Comparison of ENCODE assay signal across 23 cellular contexts in genomic region chr11:87019582-87020271, GRCh38. TPM values are rescaled to one million over a fixed set of nuclear protein-coding genes. Genes with fewer than 3 reads are reported as not detected.
A peak's percentile ranks its signal among the peaks of the same experiment; 100 is the strongest.
DNase-seq lines count a peak whose midpoint lies in the region; ATAC-seq and TF ChIP-seq lines count a peak whose summit lies in the region.
"Had no signal": no experiment of that assay in that cellular context is flagged by ENCODE, and none has a peak within 500 bp of the region (broad histone marks: within the 10 kb centered on the region; RNA-seq: fewer than 3 reads in every experiment).

No MANE protein-coding gene starts in this region.

- H3K9me2 ChIP-seq in Karpas-422 (replicated peaks; ENCODE audit: insufficient read depth, low read length) = no peaks in the 10 kb centered on the region

- no peaks in the 10 kb centered on the region for H3K9me3 ChIP-seq in Karpas-422 (ENCODE audit: low read length)
- H3K9me3 ChIP-seq: suprapubic skin had no signal

- H3K4me3 ChIP-seq in Karpas-422 (ENCODE audit: low read length) = no peak overlapping the region
- H3K4me3 ChIP-seq: coronary artery, suprapubic skin had no signal

- no peak overlapping the region for H3K4me2 ChIP-seq in Karpas-422 (ENCODE audit: low read depth, low read length, poor library complexity, severe bottlenecking)

- H3K9ac ChIP-seq in Karpas-422 (ENCODE audit: low read length) = no peak overlapping the region

- peaks cover 14% of the 10 kb centered on the region for H3K4me1 ChIP-seq in Karpas-422 (ENCODE audit: low read length)
- no peaks in the 10 kb centered on the region for H3K4me1 ChIP-seq in foreskin keratinocyte

- intact Hi-C loops in activated T-helper 2 cell treated with anti-CD3 and anti-CD28 coated beads, Interferon-gamma antibody, Interleukin-2, Interleukin-4, amounts not matched to agents 10 μg/mL and 5 μg/mL and 100 μg/mL, durations not matched to agents 14 hours and 24 hours and 36 hours (cut with micrococcal nuclease) = no loop called here

- H3K27me3 Mint-ChIP-seq in endothelial cell (ENCODE audit: unreplicated experiment) (no peaks in the 10 kb centered on the region), mesothelial cell of epicardium (ENCODE audit: low read depth) (no peaks in the 10 kb centered on the region)
- H3K27me3 Mint-ChIP-seq in activated T-helper 2 cell treated with anti-CD3 and anti-CD28 coated beads, Interferon-gamma antibody, Interleukin-2, Interleukin-4, amounts not matched to agents 10 μg/mL and 5 μg/mL and 100 μg/mL, durations not matched to agents 14 hours and 24 hours and 36 hours (ENCODE audit: low read depth) = no peaks in the 10 kb centered on the region

- peak overlapping the region; percentile 4 for H3K4me3 Mint-ChIP-seq in endothelial cell (ENCODE audit: unreplicated experiment)
- H3K4me3 Mint-ChIP-seq in mesothelial cell of epicardium = no peak overlapping the region
- H3K4me3 Mint-ChIP-seq in activated T-helper 2 cell treated with anti-CD3 and anti-CD28 coated beads, Interferon-gamma antibody, Interleukin-2, Interleukin-4, amounts not matched to agents 10 μg/mL and 5 μg/mL and 100 μg/mL, durations not matched to agents 14 hours and 24 hours and 36 hours (ENCODE audit: low read depth) = no peak overlapping the region
- H3K4me3 Mint-ChIP-seq: activated CD8-positive, alpha-beta T cell treated with anti-CD3 and anti-CD28 coated beads for 36 hours; activated naive CD4-positive, alpha-beta T cell treated with anti-CD3 and anti-CD28 coated beads, Interleukin-2, amount 50 U/mL, for 24 hours; activated T-cell treated with anti-CD3 and anti-CD28 coated beads, Interleukin-2, amount 50 U/mL, for 4 hours; CD4-positive, CD25-positive, alpha-beta regulatory T cell; T-helper 1 cell treated with Interleukin-12 subunit alpha and Interleukin-12 subunit beta and Interleukin-4 antibody, amounts not matched to agents 30 μg/mL and 1 μg/mL, for 36 hours had no signal

- no peaks in the 10 kb centered on the region for H3K27me3 ChIP-seq in Karpas-422 (ENCODE audit: low read length)
- H3K27me3 ChIP-seq in foreskin keratinocyte = no peaks in the 10 kb centered on the region
- H3K27me3 ChIP-seq: suprapubic skin had no signal

- TF ChIP-seq CTCF in endothelial cell (IDR thresholded peaks at IDR 0.05; ENCODE audit: unreplicated experiment) = no peak
- TF ChIP-seq CTCF in mesothelial cell of epicardium (IDR thresholded peaks at IDR 0.05; ENCODE audit: unreplicated experiment) = no peak
- TF ChIP-seq CTCF in foreskin keratinocyte (conservative IDR thresholded peaks at IDR 0.05) = no peak

- H3K36me3 ChIP-seq in Karpas-422 (ENCODE audit: insufficient read depth, low read length) = no peaks in the 10 kb centered on the region
- H3K36me3 ChIP-seq: suprapubic skin had no signal

- H3K4me1 Mint-ChIP-seq in endothelial cell (ENCODE audit: unreplicated experiment) (peaks cover 41% of the 10 kb centered on the region), mesothelial cell of epicardium (peaks cover 16% of the 10 kb centered on the region)
- peaks cover 22% of the 10 kb centered on the region for H3K4me1 Mint-ChIP-seq in activated T-helper 2 cell treated with anti-CD3 and anti-CD28 coated beads, Interferon-gamma antibody, Interleukin-2, Interleukin-4, amounts not matched to agents 10 μg/mL and 5 μg/mL and 100 μg/mL, durations not matched to agents 14 hours and 24 hours and 36 hours (ENCODE audit: low read depth)
- H3K4me1 Mint-ChIP-seq: CD4-positive, CD25-positive, alpha-beta regulatory T cell had no signal

- no peaks in the 10 kb centered on the region for H3K79me2 ChIP-seq in Karpas-422 (ENCODE audit: low read length)

- H3K27ac Mint-ChIP-seq in endothelial cell (ENCODE audit: unreplicated experiment) = peak overlapping the region; percentile 96
- H3K27ac Mint-ChIP-seq in mesothelial cell of epicardium = peak overlapping the region; percentile 9
- no peak overlapping the region for H3K27ac Mint-ChIP-seq in activated T-helper 2 cell treated with anti-CD3 and anti-CD28 coated beads, Interferon-gamma antibody, Interleukin-2, Interleukin-4, amounts not matched to agents 10 μg/mL and 5 μg/mL and 100 μg/mL, durations not matched to agents 14 hours and 24 hours and 36 hours
- H3K27ac Mint-ChIP-seq: activated CD8-positive, alpha-beta T cell treated with anti-CD3 and anti-CD28 coated beads for 36 hours; activated naive CD4-positive, alpha-beta T cell treated with anti-CD3 and anti-CD28 coated beads, Interleukin-2, amount 50 U/mL, for 24 hours; CD4-positive, CD25-positive, alpha-beta regulatory T cell; T-helper 1 cell treated with Interleukin-12 subunit alpha and Interleukin-12 subunit beta and Interleukin-4 antibody, amounts not matched to agents 30 μg/mL and 1 μg/mL, for 36 hours had no signal

- ATAC-seq in foreskin keratinocyte (no peak), HG02759 (IDR thresholded peaks at IDR 0.05; ENCODE audit: unreplicated experiment) (no peak)
- ATAC-seq: activated CD8-positive, alpha-beta T cell treated with anti-CD3 and anti-CD28 coated beads for 36 hours; activated T-cell treated with anti-CD3 and anti-CD28 coated beads, Interleukin-2, amount 50 U/mL, for 4 hours had no signal

- H3K9me3 Mint-ChIP-seq in endothelial cell (ENCODE audit: unreplicated experiment) = no peaks in the 10 kb centered on the region
- H3K9me3 Mint-ChIP-seq in mesothelial cell of epicardium = peaks cover 12% of the 10 kb centered on the region
- no peaks in the 10 kb centered on the region for H3K9me3 Mint-ChIP-seq in activated T-helper 2 cell treated with anti-CD3 and anti-CD28 coated beads, Interferon-gamma antibody, Interleukin-2, Interleukin-4, amounts not matched to agents 10 μg/mL and 5 μg/mL and 100 μg/mL, durations not matched to agents 14 hours and 24 hours and 36 hours
- H3K9me3 Mint-ChIP-seq: activated CD8-positive, alpha-beta T cell treated with anti-CD3 and anti-CD28 coated beads for 36 hours; activated naive CD4-positive, alpha-beta T cell treated with anti-CD3 and anti-CD28 coated beads, Interleukin-2, amount 50 U/mL, for 24 hours; activated T-cell treated with anti-CD3 and anti-CD28 coated beads, Interleukin-2, amount 50 U/mL, for 4 hours; T-helper 1 cell treated with Interleukin-12 subunit alpha and Interleukin-12 subunit beta and Interleukin-4 antibody, amounts not matched to agents 30 μg/mL and 1 μg/mL, for 36 hours had no signal

- DNase-seq in AG08396 (ENCODE audit: low spot score) (peak; percentile 15), Karpas-422 (no peak), endothelial cell (ENCODE audit: low spot score) (no peak), mesothelial cell of epicardium (ENCODE audit: low spot score in 2 of 2, unreplicated experiment in 2 of 2) (no peak), foreskin keratinocyte (no peak)
- no peak for DNase-seq in activated T-helper 2 cell treated with anti-CD3 and anti-CD28 coated beads, Interferon-gamma antibody, Interleukin-2, Interleukin-4, amounts not matched to agents 10 μg/mL and 5 μg/mL and 100 μg/mL, durations not matched to agents 14 hours and 24 hours and 36 hours (ENCODE audit: low spot score)
- no peak for DNase-seq in activated CD4-positive, CD25-positive, alpha-beta regulatory T cell treated with anti-CD3 and anti-CD28 coated beads, Interleukin-2, amount 50 U/mL, for 72 hours
- DNase-seq: ACHN; activated CD8-positive, alpha-beta T cell treated with anti-CD3 and anti-CD28 coated beads for 36 hours; activated T-cell treated with anti-CD3 and anti-CD28 coated beads, Interleukin-2, amount 50 U/mL, for 4 hours; CD4-positive, CD25-positive, alpha-beta regulatory T cell; DMS53; KG1; NCI-H1092 treated with DMSO at 0.1 percent for 48 hours; NCI-H2107; NCI-H526 treated with DMSO at 0.1 percent for 48 hours; nucleus accumbens; retina had no signal

- no peak overlapping the region for H3K27ac ChIP-seq in Karpas-422 (ENCODE audit: low read length)
- no peak overlapping the region for H3K27ac ChIP-seq in foreskin keratinocyte
- H3K27ac ChIP-seq: suprapubic skin had no signal

- peak overlapping the region; percentile 22; the same call in 1 of the 2 replicates for H2AFZ ChIP-seq in Karpas-422 (ENCODE audit: low read length)

- no peaks in the 10 kb centered on the region for H4K20me1 ChIP-seq in Karpas-422 (ENCODE audit: insufficient read depth, low read depth, low read length)

- no peaks in the 10 kb centered on the region for H3K36me3 Mint-ChIP-seq in endothelial cell (ENCODE audit: low read depth, unreplicated experiment)
- H3K36me3 Mint-ChIP-seq in mesothelial cell of epicardium = peaks cover 2% of the 10 kb centered on the region
- peaks cover 6% of the 10 kb centered on the region for H3K36me3 Mint-ChIP-seq in activated T-helper 2 cell treated with anti-CD3 and anti-CD28 coated beads, Interferon-gamma antibody, Interleukin-2, Interleukin-4, amounts not matched to agents 10 μg/mL and 5 μg/mL and 100 μg/mL, durations not matched to agents 14 hours and 24 hours and 36 hours (ENCODE audit: low read depth)
- H3K36me3 Mint-ChIP-seq: activated naive CD4-positive, alpha-beta T cell treated with anti-CD3 and anti-CD28 coated beads, Interleukin-2, amount 50 U/mL, for 24 hours; CD4-positive, CD25-positive, alpha-beta regulatory T cell had no signal

RNA-seq across cellular contexts. Expression of gene TMEM135, which starts 18.0 kb away (rescaled TPM):
- 98.9 and 228 TPM in 2 replicates for total RNA-seq in Karpas-422 (2014; rRNA removed; shearing (Covaris generic); ENCODE audit: low replicate concordance)
- 49.7 TPM for total RNA-seq in endothelial cell (ENCODE audit: unreplicated experiment)
- 36.0 to 42.6 TPM (median 39.9 TPM) in 3 replicates for total RNA-seq in mesothelial cell of epicardium
- total RNA-seq in activated T-helper 2 cell treated with anti-CD3 and anti-CD28 coated beads, Interferon-gamma antibody, Interleukin-2, Interleukin-4, amounts not matched to agents 10 μg/mL and 5 μg/mL and 100 μg/mL, durations not matched to agents 14 hours and 24 hours and 36 hours = 39.7 and 40.2 TPM in 2 replicates
- total RNA-seq in foreskin keratinocyte = 17.4 and 22.1 TPM in 2 replicates
- 4.3 and 5.6 TPM in 2 replicates for polyA plus RNA-seq in foreskin keratinocyte
